8 cellular contexts compared by ENCODE assay signal in the genomic region with DNA sequence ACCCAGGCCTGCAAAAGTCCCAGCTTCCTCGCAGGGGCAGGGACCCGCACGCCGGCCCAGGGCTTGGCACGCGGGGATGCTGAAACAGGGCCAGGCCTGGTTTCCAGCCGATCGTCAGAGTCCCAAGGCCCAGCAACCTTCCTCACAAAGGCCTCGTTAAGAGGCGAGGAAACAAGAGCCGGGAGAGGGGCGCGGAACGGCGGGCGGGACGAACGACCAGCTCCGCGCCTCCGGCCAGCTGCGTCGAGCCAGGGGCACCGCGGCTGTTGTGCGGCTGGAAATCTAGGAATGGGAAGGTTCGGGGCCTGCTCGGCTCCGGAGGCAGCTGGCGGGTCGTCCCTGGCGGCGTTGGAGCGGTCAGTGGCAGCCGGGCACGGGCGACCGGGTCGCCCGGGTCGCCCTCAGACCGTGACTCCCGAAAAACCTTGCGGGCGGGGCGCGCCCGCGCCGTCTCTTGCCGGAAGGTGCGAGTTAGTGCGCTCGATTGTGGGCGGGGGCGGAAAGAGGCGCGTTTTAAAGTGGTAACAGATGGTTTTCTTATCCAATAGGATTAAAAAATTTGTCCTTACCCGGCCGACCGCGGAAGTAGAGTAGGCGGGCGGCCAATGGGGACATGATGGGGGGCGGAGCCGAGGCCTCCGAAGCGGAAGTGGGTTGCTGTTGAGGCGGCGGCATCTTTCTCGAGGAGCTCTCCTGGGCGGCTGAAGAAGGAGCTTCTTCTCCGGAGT. TPM values are rescaled to one million over a fixed set of nuclear protein-coding genes. Genes with fewer than 3 reads are reported as not detected.
DNase-seq lines count a peak whose midpoint lies in the region; ATAC-seq, FAIRE-seq and TF ChIP-seq lines count a peak whose summit lies in the region.

A gene with protein sequence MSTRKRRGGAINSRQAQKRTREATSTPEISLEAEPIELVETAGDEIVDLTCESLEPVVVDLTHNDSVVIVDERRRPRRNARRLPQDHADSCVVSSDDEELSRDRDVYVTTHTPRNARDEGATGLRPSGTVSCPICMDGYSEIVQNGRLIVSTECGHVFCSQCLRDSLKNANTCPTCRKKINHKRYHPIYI (plus strand): TSS at position 643 of the 728 bp plus-strand sequence. CDS start 21,388 bp downstream, outside the sequence.

- peaks cover 3% of the 10 kb centered on the region for H3K27me3 Mint-ChIP-seq in activated naive CD8-positive, alpha-beta T cell treated with anti-CD3 and anti-CD28 coated beads, Interleukin-2, amount 10 ng/mL, durations not matched to agents 7 days and 5 days

- TF ChIP-seq POLR2A in GM10847 (IDR thresholded peaks at IDR 0.05; ENCODE audit: extremely low read depth, insufficient read length), result peak; percentile 72

- H3K27ac ChIP-seq in SU-DHL-6 (ENCODE audit: low read depth, low read length) (peak within 1 kb of the TSS; percentile 83), pancreas (peak within 1 kb of the TSS; percentile 88 to 92 (median 90)), tibial artery (peak within 1 kb of the TSS; percentile 91 to 95)

- no peaks in the 10 kb centered on the region for H3F3A ChIP-seq in SU-DHL-6 (ENCODE audit: insufficient read depth)

- H3K9me3 ChIP-seq in SU-DHL-6 (ENCODE audit: insufficient read depth, low read length), result no peaks in the 10 kb centered on the region
- no peaks in the 10 kb centered on the region for H3K9me3 ChIP-seq in pancreas
- H3K9me3 ChIP-seq in tibial artery, result no peaks in the 10 kb centered on the region

- H3K36me3 Mint-ChIP-seq in activated naive CD8-positive, alpha-beta T cell treated with anti-CD3 and anti-CD28 coated beads, Interleukin-2, amount 10 ng/mL, durations not matched to agents 7 days and 5 days, result peaks cover 38% of the 10 kb centered on the region

- peaks cover 19% of the 10 kb centered on the region for H3K36me3 ChIP-seq in SU-DHL-6 (ENCODE audit: low read length)
- no peaks in the 10 kb centered on the region for H3K36me3 ChIP-seq in pancreas
- peaks cover 0 to 6% (median 5%) of the 10 kb centered on the region in 3 donors for H3K36me3 ChIP-seq in tibial artery

- H3K4me1 ChIP-seq in pancreas (peaks cover 0 to 11% (median 8%) of the 10 kb centered on the region in 3 donors), tibial artery (peaks cover 0 to 29% (median 26%) of the 10 kb centered on the region in 4 donors)

- H3K4me3 ChIP-seq in SU-DHL-6 (ENCODE audit: insufficient read depth, low read length, poor library complexity, severe bottlenecking) (peak within 1 kb of the TSS; percentile 77), pancreas (peak within 1 kb of the TSS; percentile 93 to 97 (median 94)), tibial artery (peak within 1 kb of the TSS; percentile 97)

- H3K9ac ChIP-seq in SU-DHL-6 (ENCODE audit: low read length), result peak within 1 kb of the TSS; percentile 89

- H3K4me3 Mint-ChIP-seq in activated naive CD8-positive, alpha-beta T cell treated with anti-CD3 and anti-CD28 coated beads, Interleukin-2, amount 10 ng/mL, durations not matched to agents 7 days and 5 days, result peak within 1 kb of the TSS; percentile 97

- peak within 1 kb of the TSS; percentile 88 for H3K4me2 ChIP-seq in SU-DHL-6 (ENCODE audit: low read depth, low read length, poor library complexity, severe bottlenecking)

- H2AFZ ChIP-seq in SU-DHL-6 (ENCODE audit: low read depth, low read length, severe bottlenecking), result peak within 1 kb of the TSS; percentile 89

- peak; percentile 78 for ATAC-seq in HG02678 (IDR thresholded peaks at IDR 0.05; ENCODE audit: unreplicated experiment)
- peak; percentile 85 for ATAC-seq in activated naive CD8-positive, alpha-beta T cell treated with anti-CD3 and anti-CD28 coated beads, Interleukin-2, amount 10 ng/mL, durations not matched to agents 7 days and 5 days (ENCODE audit: low read depth)
- peak; percentile 96 for ATAC-seq in Right ventricle myocardium inferior
- ATAC-seq in pancreas, result peak; percentile 91 to 97 (median 95)

- H3K27me3 ChIP-seq in SU-DHL-6 (ENCODE audit: low read length) (no peaks in the 10 kb centered on the region), pancreas (no peaks in the 10 kb centered on the region), tibial artery (no peaks in the 10 kb centered on the region)

- no peak for TF ChIP-seq CTCF in SU-DHL-6 (IDR thresholded peaks at IDR 0.05; ENCODE audit: insufficient read depth, low read length, poor library complexity, severe bottlenecking)
- no peak for TF ChIP-seq CTCF in pancreas (IDR thresholded peaks at IDR 0.05)
- TF ChIP-seq CTCF in tibial artery (IDR thresholded peaks at IDR 0.05), result no peak

- 0 to 1% methylated on average over 71 to 73 of the region's 73 CpGs for WGBS in pancreas, 2 donors

- peak; percentile 84 for DNase-seq in NCI-H128 (lab: John Stamatoyannopoulos, UW; ENCODE audit: unreplicated experiment)
- peak; percentile 91 for DNase-seq in activated naive CD8-positive, alpha-beta T cell treated with anti-CD3 and anti-CD28 coated beads, Interleukin-2, amount 10 ng/mL, durations not matched to agents 7 days and 5 days
- DNase-seq in Right ventricle myocardium inferior (ENCODE audit: missing footprints), result peak; percentile 98
- DNase-seq in pancreas, result peak; percentile 94 to 97 (median 96)
- peak; percentile 97 to 98 for DNase-seq in tibial artery

- POLR2A ChIA-PET in activated naive CD8-positive, alpha-beta T cell treated with anti-CD3 and anti-CD28 coated beads, Interleukin-2, amount 10 ng/mL, durations not matched to agents 7 days and 5 days (lab: Charles Lee), result interaction anchor here (0.6 to 2.1 kb wide), 28 partner anchors 9 to 756 kb away, joined by 3 to 23 read pairs (median 4); a partner anchor contains a TSS

- peaks cover 52% of the 10 kb centered on the region for H3K79me2 ChIP-seq in SU-DHL-6 (ENCODE audit: insufficient read depth, low read length)

- no peaks in the 10 kb centered on the region for H3K9me2 ChIP-seq in SU-DHL-6 (replicated peaks; ENCODE audit: insufficient read depth, low read length)

- H3K27ac Mint-ChIP-seq in activated naive CD8-positive, alpha-beta T cell treated with anti-CD3 and anti-CD28 coated beads, Interleukin-2, amount 10 ng/mL, durations not matched to agents 7 days and 5 days, result peak within 1 kb of the TSS; percentile 98

- intact Hi-C loops in Right ventricle myocardium inferior (cut with DNase I) (loop anchor here (2.0 to 10.0 kb wide), 3 partner anchors 50 to 204 kb away; a partner anchor contains a TSS), pancreas (cut with DNase I) (no loop called here), tibial artery (cut with DNase I; ENCODE audit: low total_unique reads) (loop anchor here (1.0 kb wide), 1 partner anchor 69 kb away; no protein-coding TSS in a partner anchor)

- no peaks in the 10 kb centered on the region for H3K9me3 Mint-ChIP-seq in activated naive CD8-positive, alpha-beta T cell treated with anti-CD3 and anti-CD28 coated beads, Interleukin-2, amount 10 ng/mL, durations not matched to agents 7 days and 5 days

- H4K20me1 ChIP-seq in SU-DHL-6 (ENCODE audit: low read depth, low read length), result peaks cover 26% of the 10 kb centered on the region

- peaks cover 33% of the 10 kb centered on the region for H3K4me1 Mint-ChIP-seq in activated naive CD8-positive, alpha-beta T cell treated with anti-CD3 and anti-CD28 coated beads, Interleukin-2, amount 10 ng/mL, durations not matched to agents 7 days and 5 days

- FAIRE-seq in pancreas (lab: Jason Lieb, UNC), result peak; percentile 57

RNA-seq across cellular contexts. Expression of the gene that starts here (rescaled TPM):
- 100 to 1,000 TPM; 103 to 109 TPM for total RNA-seq in activated naive CD8-positive, alpha-beta T cell treated with anti-CD3 and anti-CD28 coated beads, Interleukin-2, amount 10 ng/mL, durations not matched to agents 7 days and 5 days
- total RNA-seq in Right ventricle myocardium inferior (27.2 TPM), pancreas (10 to 100 TPM; 17.8 to 30.3 (median 25.9) TPM)
- polyA plus RNA-seq in pancreas, result 10 to 100 TPM; 11.7 to 16.5 TPM

Comparison
In these comparisons a context has a peak if more than half of its experiments do, and no peak if none do; other contexts are left out.
1. Peak in every context shown above with its lines: DNase-seq, ATAC-seq, H3K4me3 ChIP-seq and H3K27ac ChIP-seq.
2. intact Hi-C loops: an anchor here in Right ventricle myocardium inferior (2.0 to 10.0 kb wide) and tibial artery (1.0 kb wide); none called in pancreas.